ENCODE assay signal across 9 cellular contexts in genomic region chr3:184514151-184514490, GRCh38. TPM values are rescaled to one million over a fixed set of nuclear protein-coding genes. Genes with fewer than 3 reads are reported as not detected.
DNase-seq lines count a peak whose midpoint lies in the region; ATAC-seq and TF ChIP-seq lines count a peak whose summit lies in the region.
"Had no signal": no experiment of that assay in that cellular context is flagged by ENCODE, and none has a peak within 500 bp of the region (broad histone marks: within the 10 kb centered on the region; RNA-seq: fewer than 3 reads in every experiment).

No MANE protein-coding gene starts in this region.

- H3K9me3 Mint-ChIP-seq in T-helper 1 cell treated with Interleukin-12 subunit alpha and Interleukin-12 subunit beta and Interleukin-4 antibody, amounts not matched to agents 30 μg/mL and 1 μg/mL, for 36 hours: no peaks in the 10 kb centered on the region
- no peaks in the 10 kb centered on the region for H3K9me3 Mint-ChIP-seq in stimulated activated naive CD8-positive, alpha-beta T cell treated with anti-CD3 and anti-CD28 coated beads, Interleukin-15, amount 100 ng/mL, for 72 hours
- H3K9me3 Mint-ChIP-seq: central memory CD8-positive, alpha-beta T cell had no signal

- H3K27me3 ChIP-seq in SK-N-SH (ENCODE audit: insufficient read depth): peaks cover 58% of the 10 kb centered on the region

- peak overlapping the region; percentile 79 for H3K4me2 ChIP-seq in SK-N-SH

- no peaks in the 10 kb centered on the region for H3K9me2 ChIP-seq in SK-N-SH

- DNase-seq in T-helper 1 cell (no peak), SK-N-SH (no peak), DMS53 (lab: John Stamatoyannopoulos, UW) (no peak), OCI-M1 (lab: John Stamatoyannopoulos, UW) (no peak), NCI-H187 treated with DMSO at 0.1 percent for 48 hours (lab: John Stamatoyannopoulos, UW) (no peak)
- no peak for DNase-seq in stimulated activated naive CD8-positive, alpha-beta T cell treated with anti-CD3 and anti-CD28 coated beads, Interleukin-15, amount 100 ng/mL, for 72 hours

- H3F3A ChIP-seq in SK-N-SH (replicated peaks; ENCODE audit: insufficient read depth): no peaks in the 10 kb centered on the region

- peaks cover 11% of the 10 kb centered on the region for H3K4me1 Mint-ChIP-seq in T-helper 1 cell treated with Interleukin-12 subunit alpha and Interleukin-12 subunit beta and Interleukin-4 antibody, amounts not matched to agents 30 μg/mL and 1 μg/mL, for 36 hours (ENCODE audit: low read depth)
- H3K4me1 Mint-ChIP-seq in stimulated activated naive CD8-positive, alpha-beta T cell treated with anti-CD3 and anti-CD28 coated beads, Interleukin-15, amount 100 ng/mL, for 72 hours: peaks cover 16% of the 10 kb centered on the region
- H3K4me1 Mint-ChIP-seq: central memory CD8-positive, alpha-beta T cell had no signal

- POLR2A ChIA-PET in SK-N-SH (lab: Yijun Ruan, JAX): interaction anchor here (1.2 to 1.3 kb wide), 2 partner anchors 11 to 143 kb away, joined by 4 to 7 read pairs; no protein-coding TSS in a partner anchor

- H3K36me3 Mint-ChIP-seq in T-helper 1 cell treated with Interleukin-12 subunit alpha and Interleukin-12 subunit beta and Interleukin-4 antibody, amounts not matched to agents 30 μg/mL and 1 μg/mL, for 36 hours (ENCODE audit: low read depth): no peaks in the 10 kb centered on the region

- WGBS in SK-N-SH (ENCODE audit: low lambda C conversion rate): 48% methylated on average over 10 of the region's 10 CpGs

- H2AFZ ChIP-seq in SK-N-SH (ENCODE audit: low read depth): no peak overlapping the region

- H3K27ac ChIP-seq in SK-N-SH (ENCODE audit: low read depth in 2 of 2, low read length in 1 of 2): no peak overlapping the region

- no peaks in the 10 kb centered on the region for H3K9me3 ChIP-seq in SK-N-SH

- peaks cover 84% of the 10 kb centered on the region for H3K27me3 Mint-ChIP-seq in T-helper 1 cell treated with Interleukin-12 subunit alpha and Interleukin-12 subunit beta and Interleukin-4 antibody, amounts not matched to agents 30 μg/mL and 1 μg/mL, for 36 hours (ENCODE audit: low read depth)
- peaks cover 83% of the 10 kb centered on the region for H3K27me3 Mint-ChIP-seq in stimulated activated naive CD8-positive, alpha-beta T cell treated with anti-CD3 and anti-CD28 coated beads, Interleukin-15, amount 100 ng/mL, for 72 hours

- H3K4me3 ChIP-seq in SK-N-SH (ENCODE audit: low read depth in 2 of 2, low read length in 1 of 2) (peak overlapping the region in 1 of 2 experiments; percentile 55; a peak in 1 of 4 replicates), iPS-11a (ENCODE audit: low read depth, low read length) (peak overlapping the region; percentile 37)

- H3K4me1 ChIP-seq in SK-N-SH (ENCODE audit: control insufficient read depth in 1 of 2, insufficient read depth in 2 of 2, low read depth in 1 of 2, low read length in 1 of 2): peaks cover 0 to 7% of the 10 kb centered on the region in 2 experiments; a peak in 1 of 4 replicates

- peak; percentile 52 for ATAC-seq in stimulated activated naive CD8-positive, alpha-beta T cell treated with anti-CD3 and anti-CD28 coated beads, Interleukin-15, amount 100 ng/mL, for 72 hours

- TF ChIP-seq EP300 in SK-N-SH (IDR thresholded peaks at IDR 0.05; ENCODE audit: borderline replicate concordance in 1 of 2, low read depth in 1 of 2, low read length in 1 of 2): no peak

- peak overlapping the region; percentile 36 for H3K4me3 Mint-ChIP-seq in T-helper 1 cell treated with Interleukin-12 subunit alpha and Interleukin-12 subunit beta and Interleukin-4 antibody, amounts not matched to agents 30 μg/mL and 1 μg/mL, for 36 hours
- peak overlapping the region; percentile 62 to 82 for H3K4me3 Mint-ChIP-seq in stimulated activated naive CD8-positive, alpha-beta T cell treated with anti-CD3 and anti-CD28 coated beads, Interleukin-15, amount 100 ng/mL, for 72 hours

- no peaks in the 10 kb centered on the region for H3K79me2 ChIP-seq in SK-N-SH (ENCODE audit: insufficient read depth)

- H3K36me3 ChIP-seq in SK-N-SH (replicated peaks in 1 of 2; ENCODE audit: control insufficient read depth in 1 of 2, insufficient read depth in 2 of 2, low read length in 1 of 2): no peaks in the 10 kb centered on the region

- H3K27ac Mint-ChIP-seq in T-helper 1 cell treated with Interleukin-12 subunit alpha and Interleukin-12 subunit beta and Interleukin-4 antibody, amounts not matched to agents 30 μg/mL and 1 μg/mL, for 36 hours: no peak overlapping the region
- H3K27ac Mint-ChIP-seq in stimulated activated naive CD8-positive, alpha-beta T cell treated with anti-CD3 and anti-CD28 coated beads, Interleukin-15, amount 100 ng/mL, for 72 hours: no peak overlapping the region

- H3K9ac ChIP-seq in SK-N-SH: no peak overlapping the region

- no peaks in the 10 kb centered on the region for H4K20me1 ChIP-seq in SK-N-SH (ENCODE audit: insufficient read depth)

- CTCF ChIA-PET in SK-N-SH (lab: Yijun Ruan, JAX): interaction anchor here (0.6 to 7.3 kb wide), 45 partner anchors 8 to 503 kb away, joined by 3 to 142 read pairs (median 5); partner anchors contain the start of genes EPHB3 and THPO

- no peak for TF ChIP-seq RAD21 in SK-N-SH (IDR thresholded peaks at IDR 0.05; ENCODE audit: low read length)

- no peak for TF ChIP-seq CTCF in SK-N-SH (IDR thresholded peaks at IDR 0.05)

TF ChIP-seq in SK-N-SH, 30 proteins besides CTCF, POLR2A, EP300 and RAD21:
- TF ChIP-seq TCF12 (IDR thresholded peaks at IDR 0.05): no peak
- TF ChIP-seq MXI1 (IDR thresholded peaks at IDR 0.05; ENCODE audit: low read depth, low read length): no peak
- TF ChIP-seq RXRA (IDR thresholded peaks at IDR 0.05; ENCODE audit: borderline replicate concordance, low read depth): no peak
- no peak for TF ChIP-seq SMC3 (IDR thresholded peaks at IDR 0.05; ENCODE audit: low read depth, low read length)
- no peak for TF ChIP-seq FOXJ3 (CRISPR knock-in tag; IDR thresholded peaks at IDR 0.05)
- no peak for TF ChIP-seq MAX (IDR thresholded peaks at IDR 0.05; ENCODE audit: low read depth)
- no peak for TF ChIP-seq TEAD4 (IDR thresholded peaks at IDR 0.05; ENCODE audit: borderline replicate concordance, insufficient read depth)
- no peak for TF ChIP-seq CHD2 (IDR thresholded peaks at IDR 0.05; ENCODE audit: low read length, partially characterized antibody)
- TF ChIP-seq JUND (IDR thresholded peaks at IDR 0.05): no peak
- no peak for TF ChIP-seq EZH2phosphoT487 (IDR thresholded peaks at IDR 0.05; ENCODE audit: borderline replicate concordance, low read depth)
- TF ChIP-seq YY1 (IDR thresholded peaks at IDR 0.05; ENCODE audit: low read depth): no peak
- no peak for TF ChIP-seq TAF1 (IDR thresholded peaks at IDR 0.05; ENCODE audit: borderline replicate concordance, low read depth, low read length)
- no peak for TF ChIP-seq IRF3 (IDR thresholded peaks at IDR 0.05; ENCODE audit: low read depth, low read length)
- TF ChIP-seq FOSL2 (IDR thresholded peaks at IDR 0.05; ENCODE audit: borderline replicate concordance, low read depth): no peak
- TF ChIP-seq REST (IDR thresholded peaks at IDR 0.05; ENCODE audit: low read depth, low read length): no peak
- no peak for TF ChIP-seq SIN3A (IDR thresholded peaks at IDR 0.05; ENCODE audit: borderline replicate concordance, low read depth, low read length)
- TF ChIP-seq POLR2AphosphoS5 (IDR thresholded peaks at IDR 0.05; ENCODE audit: low read depth, low read length): no peak
- TF ChIP-seq ELF1 (IDR thresholded peaks at IDR 0.05): no peak
TF ChIP-seq in SK-N-SH: peak in this region for 0.

RNA-seq across cellular contexts. Expression of gene EPHB3, which starts 47.5 kb away (rescaled TPM):
- 2.1 and 4.2 TPM in 2 replicates for polyA plus RNA-seq in SK-N-SH (2012; rRNA removed)
- polyA plus RNA-seq in SK-N-SH (2012; cell fraction: cytosol; rRNA removed): 1.5 and 2.0 TPM in 2 replicates
- 10.0 and 14.1 TPM in 2 replicates for polyA plus RNA-seq in SK-N-SH (2012; cell fraction: nucleus; rRNA removed)
